10 cellular contexts compared by ENCODE assay signal in the genomic region with DNA sequence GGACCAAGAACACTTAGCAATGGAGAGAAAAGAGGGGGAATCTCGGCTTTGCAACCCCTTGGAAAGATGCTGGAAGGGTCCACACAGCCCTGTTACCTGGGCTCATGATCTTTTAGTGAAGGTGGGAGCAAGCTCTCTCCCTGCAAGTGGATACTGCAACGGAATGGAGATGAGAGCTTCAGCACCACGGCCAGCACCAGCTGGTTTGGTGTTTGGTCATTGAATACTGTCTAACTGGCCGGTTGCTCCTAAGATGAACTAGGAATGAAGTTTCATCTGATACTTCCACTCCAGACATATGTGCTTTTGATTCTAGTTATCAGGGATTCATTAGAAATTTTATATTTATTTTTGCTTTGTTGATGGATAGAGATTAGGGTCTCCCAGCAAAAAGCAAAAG. TPM values are rescaled to one million over a fixed set of nuclear protein-coding genes. Genes with fewer than 3 reads are reported as not detected.
DNase-seq lines count a peak whose midpoint lies in the region; ATAC-seq, FAIRE-seq and TF ChIP-seq lines count a peak whose summit lies in the region.
"Had no signal": no experiment of that assay in that cellular context is flagged by ENCODE, and none has a peak within 500 bp of the region (broad histone marks: within the 10 kb centered on the region; RNA-seq: fewer than 3 reads in every experiment).

No MANE protein-coding gene starts in this region.

- TF ChIP-seq RAD21 in Ishikawa (IDR thresholded peaks at IDR 0.05; ENCODE audit: low read depth), result no peak

- peak in 1 of 2 experiments; percentile 13 for TF ChIP-seq CTCF in Caco-2 (IDR thresholded peaks at IDR 0.05; ENCODE audit: insufficient read depth in 1 of 2, low read depth in 1 of 2, low read length in 1 of 2, severe bottlenecking in 1 of 2, unreplicated experiment in 1 of 2)

- H3K27me3 Mint-ChIP-seq in Caco-2 (ENCODE audit: insufficient read depth, unreplicated experiment), result peaks cover 24% of the 10 kb centered on the region

- no peak overlapping the region for H3K4me3 Mint-ChIP-seq in Caco-2 (ENCODE audit: unreplicated experiment)

- no peaks in the 10 kb centered on the region for H3K36me3 Mint-ChIP-seq in Caco-2 (ENCODE audit: insufficient read depth, unreplicated experiment)
- H3K36me3 Mint-ChIP-seq: brain had no signal

- H3K9me3 ChIP-seq in Caco-2, result no peaks in the 10 kb centered on the region

- TF ChIP-seq EP300 in Ishikawa (IDR thresholded peaks at IDR 0.05; ENCODE audit: borderline replicate concordance), result no peak

- POLR2A ChIA-PET in Caco-2 (lab: Charles Lee), result no interaction called here

- no peak for ATAC-seq in GM21447 (IDR thresholded peaks at IDR 0.05; ENCODE audit: unreplicated experiment)

- H3K36me3 ChIP-seq in Caco-2 (ENCODE audit: control insufficient read depth, insufficient read depth, low read length), result no peaks in the 10 kb centered on the region

- no peaks in the 10 kb centered on the region; the same call in 1 of the 2 replicates for H3K27me3 ChIP-seq in Caco-2 (replicated peaks; ENCODE audit: control insufficient read depth, insufficient read depth, low read length)

- no TSS peak for BruUV-seq in Caco-2 (replicated peaks; lab: Mats Ljungman, UMichigan)

- H3K27ac Mint-ChIP-seq in Caco-2 (ENCODE audit: unreplicated experiment), result no peak overlapping the region

- H3K4me1 Mint-ChIP-seq in Caco-2 (ENCODE audit: low read depth, unreplicated experiment), result no peaks in the 10 kb centered on the region

- FAIRE-seq in RCC 7860 (lab: Jason Lieb, UNC), result no peak
- FAIRE-seq: G401.6 had no signal

- CTCF ChIA-PET in Caco-2 (lab: Charles Lee), result interaction anchor here (0.7 to 1.2 kb wide), 6 partner anchors 95 to 273 kb away, joined by 3 to 18 read pairs (median 4); no protein-coding TSS in a partner anchor

- H3K4me3 ChIP-seq in Caco-2 (ENCODE audit: low read depth, low read length), result no peak overlapping the region

- H3K9me3 Mint-ChIP-seq in Caco-2 (ENCODE audit: unreplicated experiment), result no peaks in the 10 kb centered on the region

- DNase-seq in Caco-2 (peak; percentile 62 to 82), astrocyte of the hippocampus (ENCODE audit: low read depth, low spot score) (peak; percentile 71), kidney tubule cell (ENCODE audit: low spot score) (peak; percentile 19), RCC 7860 (ENCODE audit: low spot score) (no peak), NCI-H1436 treated with DMSO at 0.1 percent for 48 hours (lab: John Stamatoyannopoulos, UW) (no peak), NCI-H526 (lab: John Stamatoyannopoulos, UW) (no peak)

- no peaks in the 10 kb centered on the region for H3K4me1 ChIP-seq in Caco-2

- intact Hi-C loops in Caco-2 (cut with micrococcal nuclease; ENCODE audit: unreplicated experiment), result no loop called here

TF ChIP-seq in Ishikawa, 13 proteins besides CTCF, POLR2A, EP300 and RAD21:
- no peak for TF ChIP-seq NFIC (IDR thresholded peaks at IDR 0.05)
- TF ChIP-seq, protein P1, sequence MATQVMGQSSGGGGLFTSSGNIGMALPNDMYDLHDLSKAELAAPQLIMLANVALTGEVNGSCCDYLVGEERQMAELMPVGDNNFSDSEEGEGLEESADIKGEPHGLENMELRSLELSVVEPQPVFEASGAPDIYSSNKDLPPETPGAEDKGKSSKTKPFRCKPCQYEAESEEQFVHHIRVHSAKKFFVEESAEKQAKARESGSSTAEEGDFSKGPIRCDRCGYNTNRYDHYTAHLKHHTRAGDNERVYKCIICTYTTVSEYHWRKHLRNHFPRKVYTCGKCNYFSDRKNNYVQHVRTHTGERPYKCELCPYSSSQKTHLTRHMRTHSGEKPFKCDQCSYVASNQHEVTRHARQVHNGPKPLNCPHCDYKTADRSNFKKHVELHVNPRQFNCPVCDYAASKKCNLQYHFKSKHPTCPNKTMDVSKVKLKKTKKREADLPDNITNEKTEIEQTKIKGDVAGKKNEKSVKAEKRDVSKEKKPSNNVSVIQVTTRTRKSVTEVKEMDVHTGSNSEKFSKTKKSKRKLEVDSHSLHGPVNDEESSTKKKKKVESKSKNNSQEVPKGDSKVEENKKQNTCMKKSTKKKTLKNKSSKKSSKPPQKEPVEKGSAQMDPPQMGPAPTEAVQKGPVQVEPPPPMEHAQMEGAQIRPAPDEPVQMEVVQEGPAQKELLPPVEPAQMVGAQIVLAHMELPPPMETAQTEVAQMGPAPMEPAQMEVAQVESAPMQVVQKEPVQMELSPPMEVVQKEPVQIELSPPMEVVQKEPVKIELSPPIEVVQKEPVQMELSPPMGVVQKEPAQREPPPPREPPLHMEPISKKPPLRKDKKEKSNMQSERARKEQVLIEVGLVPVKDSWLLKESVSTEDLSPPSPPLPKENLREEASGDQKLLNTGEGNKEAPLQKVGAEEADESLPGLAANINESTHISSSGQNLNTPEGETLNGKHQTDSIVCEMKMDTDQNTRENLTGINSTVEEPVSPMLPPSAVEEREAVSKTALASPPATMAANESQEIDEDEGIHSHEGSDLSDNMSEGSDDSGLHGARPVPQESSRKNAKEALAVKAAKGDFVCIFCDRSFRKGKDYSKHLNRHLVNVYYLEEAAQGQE (IDR thresholded peaks at IDR 0.05; ENCODE audit: low read depth), result peak; percentile 92
- TF ChIP-seq MAX (IDR thresholded peaks at IDR 0.05), result no peak
- no peak for TF ChIP-seq TCF12 (IDR thresholded peaks at IDR 0.05; ENCODE audit: low read depth)
- TF ChIP-seq CEBPB (IDR thresholded peaks at IDR 0.05), result no peak
- no peak for TF ChIP-seq TAF1 (IDR thresholded peaks at IDR 0.05; ENCODE audit: low read depth)
- no peak for TF ChIP-seq EGR1 (IDR thresholded peaks at IDR 0.05)
- TF ChIP-seq, protein P2, sequence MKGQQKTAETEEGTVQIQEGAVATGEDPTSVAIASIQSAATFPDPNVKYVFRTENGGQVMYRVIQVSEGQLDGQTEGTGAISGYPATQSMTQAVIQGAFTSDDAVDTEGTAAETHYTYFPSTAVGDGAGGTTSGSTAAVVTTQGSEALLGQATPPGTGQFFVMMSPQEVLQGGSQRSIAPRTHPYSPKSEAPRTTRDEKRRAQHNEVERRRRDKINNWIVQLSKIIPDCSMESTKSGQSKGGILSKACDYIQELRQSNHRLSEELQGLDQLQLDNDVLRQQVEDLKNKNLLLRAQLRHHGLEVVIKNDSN (IDR thresholded peaks at IDR 0.05), result no peak

RNA-seq across cellular contexts. Expression of gene HTR3A, which starts 16.3 kb away (rescaled TPM):
- not detected in 2 replicates for total RNA-seq in Caco-2 (2022)

Comparison
In these comparisons a context has a peak if more than half of its experiments do, and no peak if none do; other contexts are left out.
1. DNase-seq: peak in Caco-2 (2 of 2), astrocyte of the hippocampus (single experiment) and kidney tubule cell (single experiment); none in RCC 7860 (single experiment), NCI-H1436 treated with DMSO at 0.1 percent for 48 hours (single experiment) and NCI-H526 (0 of 2).